In genomic region chr9:129320575-129321311, GRCh38 we compare ENCODE assay signal across 8 cellular contexts.
A peak's percentile ranks its signal among the peaks of the same experiment; 100 is the strongest.
DNase-seq lines count a peak whose midpoint lies in the region; ATAC-seq and TF ChIP-seq lines count a peak whose summit lies in the region.

No MANE protein-coding gene starts in this region.

- TF ChIP-seq POLR2A in GM19193 (IDR thresholded peaks at IDR 0.05; ENCODE audit: extremely low read depth, insufficient read depth, insufficient read length), result peak; percentile 51

- H3K27me3 Mint-ChIP-seq in WTC11 (ENCODE audit: low read depth), result no peaks in the 10 kb centered on the region

- no peak for TF ChIP-seq CTCF in WTC11 (IDR thresholded peaks at IDR 0.05)

- CTCF ChIA-PET in WTC11 (lab: Charles Lee), result interaction anchor here (0.9 to 2.7 kb wide), 11 partner anchors 14 to 304 kb away, joined by 3 to 10 read pairs (median 3); no protein-coding TSS in a partner anchor

- POLR2A ChIA-PET in WTC11 (lab: Charles Lee), result interaction anchor here (0.5 to 1.2 kb wide), 3 partner anchors 15 to 112 kb away, joined by 3 to 6 read pairs (median 3); no protein-coding TSS in a partner anchor

- peak overlapping the region; percentile 50 for H3K4me3 Mint-ChIP-seq in WTC11

- no peak overlapping the region for H3K27ac Mint-ChIP-seq in WTC11

- no peaks in the 10 kb centered on the region for H3K9me3 Mint-ChIP-seq in WTC11

- ATAC-seq in WTC11 (peak; percentile 33), GM18519 (IDR thresholded peaks at IDR 0.05; ENCODE audit: low FRiP score, unreplicated experiment) (no peak)

- H3K36me3 Mint-ChIP-seq in WTC11, result no peaks in the 10 kb centered on the region

- DNase-seq in AG08395 (ENCODE audit: low spot score) (peak; percentile 85), NCI-H128 (lab: John Stamatoyannopoulos, UW; ENCODE audit: unreplicated experiment) (peak; percentile 57), WTC11 (ENCODE audit: low spot score) (peak; percentile 44), cerebellar nuclear complex (lab: John Stamatoyannopoulos, UW) (peak; percentile 60 to 87), inferior parietal cortex (ENCODE audit: extremely low spot score) (peak; percentile 83), skeletal muscle cell (ENCODE audit: low read depth) (peak; percentile 69)

- peaks cover 22% of the 10 kb centered on the region for H3K4me1 Mint-ChIP-seq in WTC11

- peak overlapping the region; percentile 33 for H3K4me3 ChIP-seq in skeletal muscle cell (ENCODE audit: low read depth, low read length)

TF ChIP-seq in WTC11, 78 proteins besides CTCF, POLR2A, EP300 and RAD21 (continues in another document):
- TF ChIP-seq JUN (CRISPR knock-in tag; IDR thresholded peaks at IDR 0.05), result no peak
- TF ChIP-seq HMGA2 (CRISPR knock-in tag; IDR thresholded peaks at IDR 0.05), result no peak
- TF ChIP-seq ZNF416 (CRISPR knock-in tag; IDR thresholded peaks at IDR 0.05), result no peak
- no peak for TF ChIP-seq ZNF532 (CRISPR knock-in tag; IDR thresholded peaks at IDR 0.05; ENCODE audit: borderline replicate concordance)
- no peak for TF ChIP-seq ZNF121 (CRISPR knock-in tag; IDR thresholded peaks at IDR 0.05)
- no peak for TF ChIP-seq ZBTB21 (CRISPR knock-in tag; IDR thresholded peaks at IDR 0.05; ENCODE audit: borderline replicate concordance)
- no peak for TF ChIP-seq GABPB1 (CRISPR knock-in tag; IDR thresholded peaks at IDR 0.05)
- TF ChIP-seq RELA (CRISPR knock-in tag; IDR thresholded peaks at IDR 0.05; ENCODE audit: borderline replicate concordance), result no peak
- TF ChIP-seq USF1 (CRISPR knock-in tag; IDR thresholded peaks at IDR 0.05), result no peak
- TF ChIP-seq ARID4B (CRISPR knock-in tag; IDR thresholded peaks at IDR 0.05; ENCODE audit: borderline replicate concordance), result no peak
- TF ChIP-seq NFE2L1 (CRISPR knock-in tag; IDR thresholded peaks at IDR 0.05), result no peak
- no peak for TF ChIP-seq ESRRA (CRISPR knock-in tag; IDR thresholded peaks at IDR 0.05; ENCODE audit: borderline replicate concordance)
- no peak for TF ChIP-seq ELF4 (CRISPR knock-in tag; IDR thresholded peaks at IDR 0.05; ENCODE audit: low read depth)
- no peak for TF ChIP-seq ZNF425 (CRISPR knock-in tag; conservative IDR thresholded peaks at IDR 0.05)
